1 cellular context compared by ENCODE assay signal in the genomic region with DNA sequence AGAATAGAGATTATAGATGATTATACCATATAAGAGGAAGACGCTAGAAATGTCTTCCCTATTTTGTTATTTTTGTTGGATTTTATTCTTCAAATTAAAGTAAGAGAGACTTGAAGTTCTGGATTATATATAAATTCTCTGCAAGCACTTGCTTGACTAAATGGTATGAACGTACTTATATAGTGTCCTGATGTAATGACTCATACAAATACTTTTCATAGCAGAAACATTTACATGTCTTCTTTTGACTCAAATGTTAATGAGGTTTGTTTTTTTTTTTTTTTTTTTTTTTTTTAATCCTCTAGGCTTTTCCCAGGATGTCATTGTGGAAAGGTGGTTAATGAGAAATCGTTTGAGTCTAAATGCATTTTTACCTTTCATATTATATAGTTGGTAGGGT.
TF ChIP-seq lines count a peak whose summit lies in the region.

No MANE protein-coding gene starts in this region.

TF ChIP-seq in A549, 52 proteins besides CTCF, POLR2A, EP300 and RAD21 (continued from another document):
- TF ChIP-seq, protein P1, sequence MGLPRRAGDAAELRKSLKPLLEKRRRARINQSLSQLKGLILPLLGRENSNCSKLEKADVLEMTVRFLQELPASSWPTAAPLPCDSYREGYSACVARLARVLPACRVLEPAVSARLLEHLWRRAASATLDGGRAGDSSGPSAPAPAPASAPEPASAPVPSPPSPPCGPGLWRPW (IDR thresholded peaks at IDR 0.05): no peak
- TF ChIP-seq HDAC2 (IDR thresholded peaks at IDR 0.05): no peak
- TF ChIP-seq HEYL (CRISPR knock-in tag; IDR thresholded peaks at IDR 0.05): no peak
- no peak for TF ChIP-seq FOXS1 (CRISPR knock-in tag; IDR thresholded peaks at IDR 0.05)
- no peak for TF ChIP-seq HOXA7 (CRISPR knock-in tag; IDR thresholded peaks at IDR 0.05)
